In genomic region chr20:31864521-31865400, GRCh38 we compare ENCODE assay signal across 24 cellular contexts. TPM values are rescaled to one million over a fixed set of nuclear protein-coding genes. Genes with fewer than 3 reads are reported as not detected.
"Had no signal": no experiment of that assay in that cellular context is flagged by ENCODE, and none has a peak within 500 bp of the region (broad histone marks: within the 10 kb centered on the region; RNA-seq: fewer than 3 reads in every experiment).

No MANE protein-coding gene starts in this region.

- H3K36me3 Mint-ChIP-seq: activated naive CD4-positive, alpha-beta T cell treated with anti-CD3 and anti-CD28 coated beads, Interleukin-2, amount 50 U/mL, for 24 hours; mesothelial cell of epicardium had no signal

- H3K27ac Mint-ChIP-seq: activated CD8-positive, alpha-beta T cell treated with anti-CD3 and anti-CD28 coated beads for 36 hours; activated naive CD4-positive, alpha-beta T cell treated with anti-CD3 and anti-CD28 coated beads, Interleukin-2, amount 50 U/mL, for 24 hours; activated T-cell treated with anti-CD3 and anti-CD28 coated beads, Interleukin-2, amount 50 U/mL, for 72 hours; mesothelial cell of epicardium; nephron; stimulated activated naive CD8-positive, alpha-beta T cell treated with anti-CD3 and anti-CD28 coated beads, Interleukin-15, amount 100 ng/mL, for 72 hours had no signal

- ATAC-seq: activated CD8-positive, alpha-beta T cell treated with anti-CD3 and anti-CD28 coated beads for 36 hours; activated T-cell treated with anti-CD3 and anti-CD28 coated beads, Interleukin-2, amount 50 U/mL, for 72 hours; esophagus mucosa; gastrocnemius medialis; heart left ventricle; left lobe of liver; stimulated activated naive CD8-positive, alpha-beta T cell treated with anti-CD3 and anti-CD28 coated beads, Interleukin-15, amount 100 ng/mL, for 72 hours had no signal

- H3K27ac ChIP-seq: ascending aorta, gastrocnemius medialis, heart left ventricle, prostate gland, right atrium auricular region, skin epidermis, suprapubic skin, transverse colon had no signal

- DNase-seq: activated CD4-positive, alpha-beta T cell treated with anti-CD3 and anti-CD28 coated beads, Interleukin-2, amount 10 ng/mL, durations not matched to agents 24 days and 14 days; activated CD8-positive, alpha-beta T cell treated with anti-CD3 and anti-CD28 coated beads for 36 hours; activated gamma-delta T cell; activated T-cell treated with anti-CD3 and anti-CD28 coated beads, Interleukin-2, amount 50 U/mL, for 72 hours; cortex of kidney; effector CD4-positive, alpha-beta T cell; gastrocnemius medialis; heart left ventricle; kidney; stimulated activated naive CD8-positive, alpha-beta T cell treated with anti-CD3 and anti-CD28 coated beads, Interleukin-15, amount 100 ng/mL, for 72 hours; T-helper 1 cell; T-helper 9 cell; transverse colon had no signal

- H3K27me3 ChIP-seq: ascending aorta, right atrium auricular region had no signal

- H3K4me3 Mint-ChIP-seq: activated CD4-positive, alpha-beta T cell treated with anti-CD3 and anti-CD28 coated beads, Interleukin-2, amount 10 ng/mL, durations not matched to agents 24 days and 14 days; activated CD8-positive, alpha-beta T cell treated with anti-CD3 and anti-CD28 coated beads for 36 hours; activated naive CD4-positive, alpha-beta T cell treated with anti-CD3 and anti-CD28 coated beads, Interleukin-2, amount 50 U/mL, for 24 hours; activated T-cell treated with anti-CD3 and anti-CD28 coated beads, Interleukin-2, amount 50 U/mL, for 72 hours; mesothelial cell of epicardium; stimulated activated naive CD8-positive, alpha-beta T cell treated with anti-CD3 and anti-CD28 coated beads, Interleukin-15, amount 100 ng/mL, for 72 hours had no signal

- H3K9me3 ChIP-seq: ascending aorta, gastrocnemius medialis, heart left ventricle, prostate gland, right atrium auricular region, suprapubic skin, transverse colon had no signal

- H3K36me3 ChIP-seq: ascending aorta, gastrocnemius medialis, heart left ventricle, prostate gland, right atrium auricular region, suprapubic skin, transverse colon had no signal

- H3K9me3 Mint-ChIP-seq: activated CD4-positive, alpha-beta T cell treated with anti-CD3 and anti-CD28 coated beads, Interleukin-2, amount 10 ng/mL, durations not matched to agents 24 days and 14 days; activated CD8-positive, alpha-beta T cell treated with anti-CD3 and anti-CD28 coated beads for 36 hours; activated naive CD4-positive, alpha-beta T cell treated with anti-CD3 and anti-CD28 coated beads, Interleukin-2, amount 50 U/mL, for 24 hours; activated T-cell treated with anti-CD3 and anti-CD28 coated beads, Interleukin-2, amount 50 U/mL, for 72 hours; mesothelial cell of epicardium; nephron; stimulated activated naive CD8-positive, alpha-beta T cell treated with anti-CD3 and anti-CD28 coated beads, Interleukin-15, amount 100 ng/mL, for 72 hours had no signal

- H3K4me3 ChIP-seq: ascending aorta, gastrocnemius medialis, heart left ventricle, lung, prostate gland, right atrium auricular region, skin epidermis, suprapubic skin, transverse colon had no signal

RNA-seq across cellular contexts. Expression of gene DUSP15, which starts 5.6 kb away (rescaled TPM):
- total RNA-seq: activated CD4-positive, alpha-beta T cell treated with anti-CD3 and anti-CD28 coated beads, Interleukin-2, amount 10 ng/mL, durations not matched to agents 24 days and 14 days; activated CD8-positive, alpha-beta T cell treated with anti-CD3 and anti-CD28 coated beads for 36 hours; activated T-cell treated with anti-CD3 and anti-CD28 coated beads, Interleukin-2, amount 50 U/mL, for 72 hours had no signal

RNA-seq across cellular contexts. Expression of gene TTLL9, which starts 5.7 kb away (rescaled TPM):
- total RNA-seq: activated CD4-positive, alpha-beta T cell treated with anti-CD3 and anti-CD28 coated beads, Interleukin-2, amount 10 ng/mL, durations not matched to agents 24 days and 14 days; activated CD8-positive, alpha-beta T cell treated with anti-CD3 and anti-CD28 coated beads for 36 hours; activated T-cell treated with anti-CD3 and anti-CD28 coated beads, Interleukin-2, amount 50 U/mL, for 72 hours; ascending aorta; gastrocnemius medialis; heart left ventricle; left lobe of liver; right atrium auricular region; transverse colon had no signal
- polyA plus RNA-seq: heart left ventricle had no signal

RNA-seq across cellular contexts. Expression of gene FOXS1, which starts 19.4 kb away (rescaled TPM):
- total RNA-seq: activated CD4-positive, alpha-beta T cell treated with anti-CD3 and anti-CD28 coated beads, Interleukin-2, amount 10 ng/mL, durations not matched to agents 24 days and 14 days; activated CD8-positive, alpha-beta T cell treated with anti-CD3 and anti-CD28 coated beads for 36 hours; activated T-cell treated with anti-CD3 and anti-CD28 coated beads, Interleukin-2, amount 50 U/mL, for 72 hours; left lobe of liver; suprapubic skin had no signal

RNA-seq across cellular contexts. Expression of gene MYLK2, which starts 45.6 kb away (rescaled TPM):
- total RNA-seq: ascending aorta, kidney, left lobe of liver, suprapubic skin had no signal
